In genomic region chr9:112029921-112030444, GRCh38 we compare ENCODE assay signal across 1 cellular context.
TF ChIP-seq lines count a peak whose summit lies in the region.

No MANE protein-coding gene starts in this region.

TF ChIP-seq in HepG2, 621 proteins besides CTCF, POLR2A, EP300 and RAD21 (continued from another document):
- peak; percentile 26; the same call in 1 of the 2 replicates for TF ChIP-seq PAXIP1 (CRISPR knock-in tag; conservative IDR thresholded peaks at IDR 0.05)
- no peak for TF ChIP-seq SMAD9 (CRISPR knock-in tag; IDR thresholded peaks at IDR 0.05)
- no peak for TF ChIP-seq HINFP (CRISPR knock-in tag; IDR thresholded peaks at IDR 0.05; ENCODE audit: low read depth)
- TF ChIP-seq ZBTB43 (CRISPR knock-in tag; conservative IDR thresholded peaks at IDR 0.05), result no peak
- 0 out of 2 replicates have a peak, but pooled peaks have one; percentile 28 for TF ChIP-seq GATAD2A (CRISPR knock-in tag; IDR thresholded peaks at IDR 0.05)
- no peak for TF ChIP-seq FOXA1 (IDR thresholded peaks at IDR 0.05)
- TF ChIP-seq FOXA1 (CRISPR knock-in tag; IDR thresholded peaks at IDR 0.05), result 0 out of 2 replicates have a peak, but pooled peaks have one; percentile 16
- TF ChIP-seq SOX13 (IDR thresholded peaks at IDR 0.05), result no peak
- peak in 1 of 2 experiments; percentile 14; a peak in 1 of 4 replicates for TF ChIP-seq SOX13 (CRISPR knock-in tag; conservative IDR thresholded peaks at IDR 0.05 in 1 of 2, IDR thresholded peaks at IDR 0.05 in 1 of 2)
